In genomic region chr2:196478588-196478987, GRCh38 we compare ENCODE assay signal across 24 cellular contexts.
"Had no signal": no experiment of that assay in that cellular context is flagged by ENCODE, and none has a peak within 500 bp of the region (broad histone marks: within the 10 kb centered on the region; RNA-seq: fewer than 3 reads in every experiment).

No MANE protein-coding gene starts in this region.

- H3K9me3 ChIP-seq: MG63, Peyer's patch had no signal

- H3K27me3 ChIP-seq: brain microvascular endothelial cell, MG63, Peyer's patch had no signal

- H3K36me3 ChIP-seq: brain microvascular endothelial cell, MG63, Peyer's patch had no signal

- FAIRE-seq: TTC549 had no signal

- DNase-seq: activated B cell treated with CpG ODN at 0.5 μM for 24 hours; activated CD4-positive, alpha-beta T cell treated with anti-CD3 and anti-CD28 coated beads for 1 hour; activated CD4-positive, alpha-beta T cell treated with anti-CD3 and anti-CD28 coated beads, Interleukin-2, amount 10 ng/mL, durations not matched to agents 24 days and 14 days; activated CD4-positive, alpha-beta T cell treated with anti-CD3 and anti-CD28 coated beads, Interleukin-2, amount 50 U/mL, for 48 hours; activated CD8-positive, alpha-beta memory T cell treated with anti-CD3 and anti-CD28 coated beads, Interleukin-2, amount 10 ng/mL, durations not matched to agents 7 days and 5 days; activated effector memory CD4-positive, alpha-beta T cell treated with Interleukin-2 at 50 U/mL for 16 hours; activated naive CD4-positive, alpha-beta T cell treated with Interleukin-2 at 50 U/mL for 16 hours; activated T-cell treated with anti-CD3 and anti-CD28 coated beads, Interleukin-2, amount 50 U/mL, for 24 hours; amygdala; central memory CD4-positive, alpha-beta T cell; KG1; NCI-H1105 treated with DMSO at 0.1 percent for 48 hours; NCI-H1436 treated with DMSO at 0.1 percent for 48 hours; NCI-H187 treated with DMSO at 0.1 percent for 48 hours; NCI-H2081 treated with DMSO at 0.1 percent for 48 hours; NCI-H524; Peyer's patch; SHP77 treated with DMSO at 0.1 percent for 48 hours; T-helper 17 cell; T-helper 9 cell had no signal

- H3K4me3 ChIP-seq: MG63, Peyer's patch had no signal

- ATAC-seq: activated CD8-positive, alpha-beta memory T cell treated with anti-CD3 and anti-CD28 coated beads, Interleukin-2, amount 10 ng/mL, durations not matched to agents 7 days and 5 days; T-helper 17 cell had no signal

- H3K27ac ChIP-seq: brain microvascular endothelial cell, Peyer's patch, RWPE1 had no signal

- H3K4me1 ChIP-seq: Peyer's patch had no signal
